In genomic region chr4:40587351-40587750, GRCh38 we compare ENCODE assay signal across 14 cellular contexts. TPM values are rescaled to one million over a fixed set of nuclear protein-coding genes. Genes with fewer than 3 reads are reported as not detected.
DNase-seq lines count a peak whose midpoint lies in the region; ATAC-seq, FAIRE-seq and TF ChIP-seq lines count a peak whose summit lies in the region.
"Had no signal": no experiment of that assay in that cellular context is flagged by ENCODE, and none has a peak within 500 bp of the region (broad histone marks: within the 10 kb centered on the region; RNA-seq: fewer than 3 reads in every experiment).

No MANE protein-coding gene starts in this region.

- H3F3A ChIP-seq in GM23248 (ENCODE audit: insufficient read depth) = peaks cover 19% of the 10 kb centered on the region; the same call in 1 of the 2 replicates

- intact Hi-C loops in activated T-helper 2 cell treated with anti-CD3 and anti-CD28 coated beads, Interferon-gamma antibody, Interleukin-2, Interleukin-4, amounts not matched to agents 10 μg/mL and 5 μg/mL and 100 μg/mL, durations not matched to agents 14 hours and 24 hours and 36 hours (cut with micrococcal nuclease) = no loop called here
- intact Hi-C loops in lower lobe of right lung (cut with DNase I) = no loop called here
- intact Hi-C loops in stomach (cut with DNase I; ENCODE audit: low total_unique reads) = no loop called here
- intact Hi-C loops in posterior vena cava (cut with DNase I) = no loop called here
- intact Hi-C loops in ascending aorta (cut with DNase I) = no loop called here
- intact Hi-C loops in pancreas (cut with DNase I) = no loop called here

- H3K27me3 Mint-ChIP-seq in activated T-helper 2 cell treated with anti-CD3 and anti-CD28 coated beads, Interferon-gamma antibody, Interleukin-2, Interleukin-4, amounts not matched to agents 10 μg/mL and 5 μg/mL and 100 μg/mL, durations not matched to agents 14 hours and 24 hours and 36 hours (ENCODE audit: low read depth) = peaks cover 1% of the 10 kb centered on the region
- H3K27me3 Mint-ChIP-seq: IgD-negative memory B cell had no signal

- H3K36me3 ChIP-seq in GM23248 (ENCODE audit: low read depth) (no peaks in the 10 kb centered on the region), lower lobe of right lung (no peaks in the 10 kb centered on the region), stomach (peaks cover 0 to 16% (median 0%) of the 10 kb centered on the region in 4 donors), ascending aorta (no peaks in the 10 kb centered on the region), pancreas (no peaks in the 10 kb centered on the region)
- H3K36me3 ChIP-seq: ovary had no signal

- no peaks in the 10 kb centered on the region for H3K9me2 ChIP-seq in GM23248 (ENCODE audit: insufficient read depth)

- H3K4me3 Mint-ChIP-seq in activated T-helper 2 cell treated with anti-CD3 and anti-CD28 coated beads, Interferon-gamma antibody, Interleukin-2, Interleukin-4, amounts not matched to agents 10 μg/mL and 5 μg/mL and 100 μg/mL, durations not matched to agents 14 hours and 24 hours and 36 hours (ENCODE audit: low read depth) = no peak overlapping the region
- H3K4me3 Mint-ChIP-seq: IgD-negative memory B cell had no signal

- H3K27me3 ChIP-seq in GM23248 (replicated peaks; ENCODE audit: insufficient read depth) (no peaks in the 10 kb centered on the region), lower lobe of right lung (ENCODE audit: low read depth) (no peaks in the 10 kb centered on the region), stomach (no peaks in the 10 kb centered on the region), ascending aorta (no peaks in the 10 kb centered on the region), pancreas (no peaks in the 10 kb centered on the region)
- H3K27me3 ChIP-seq: ovary had no signal

- FAIRE-seq in pancreas (lab: Jason Lieb, UNC) = no peak

- no peak overlapping the region for H3K9ac ChIP-seq in GM23248

- no peak overlapping the region for H2AFZ ChIP-seq in GM23248

- H3K4me1 Mint-ChIP-seq in activated T-helper 2 cell treated with anti-CD3 and anti-CD28 coated beads, Interferon-gamma antibody, Interleukin-2, Interleukin-4, amounts not matched to agents 10 μg/mL and 5 μg/mL and 100 μg/mL, durations not matched to agents 14 hours and 24 hours and 36 hours (ENCODE audit: low read depth) = peaks cover 44% of the 10 kb centered on the region

- H3K9me3 Mint-ChIP-seq in activated T-helper 2 cell treated with anti-CD3 and anti-CD28 coated beads, Interferon-gamma antibody, Interleukin-2, Interleukin-4, amounts not matched to agents 10 μg/mL and 5 μg/mL and 100 μg/mL, durations not matched to agents 14 hours and 24 hours and 36 hours = no peaks in the 10 kb centered on the region

- no peak for DNase-seq in GM23248
- DNase-seq in activated T-helper 2 cell treated with anti-CD3 and anti-CD28 coated beads, Interferon-gamma antibody, Interleukin-2, Interleukin-4, amounts not matched to agents 10 μg/mL and 5 μg/mL and 100 μg/mL, durations not matched to agents 14 hours and 24 hours and 36 hours (ENCODE audit: low spot score) = no peak
- DNase-seq in lower lobe of right lung = no peak
- no peak for DNase-seq in stomach
- no peak for DNase-seq in NCI-H2029 treated with DMSO at 0.1 percent for 48 hours (lab: John Stamatoyannopoulos, UW)
- no peak for DNase-seq in posterior vena cava (ENCODE audit: low spot score)
- no peak for DNase-seq in ascending aorta (ENCODE audit: low spot score in 2 of 2)
- no peak for DNase-seq in pancreas
- DNase-seq: activated CD4-positive, CD25-positive, alpha-beta regulatory T cell treated with anti-CD3 and anti-CD28 coated beads, Interleukin-2, amount 50 U/mL, for 72 hours; activated effector memory CD4-positive, alpha-beta T cell treated with anti-CD3 and anti-CD28 coated beads, Interleukin-2, amount 50 U/mL, for 16 hours; NCI-H1930; SHP77 had no signal

- H3K79me2 ChIP-seq in GM23248 (ENCODE audit: insufficient read depth) = no peaks in the 10 kb centered on the region

- ATAC-seq in lower lobe of right lung (peak in 1 of 2 donors; percentile 7), pancreas (no peak)

- no peak overlapping the region for H3K4me3 ChIP-seq in GM23248
- H3K4me3 ChIP-seq in lower lobe of right lung = no peak overlapping the region
- H3K4me3 ChIP-seq in stomach = no peak overlapping the region
- no peak overlapping the region for H3K4me3 ChIP-seq in ascending aorta
- no peak overlapping the region for H3K4me3 ChIP-seq in pancreas
- H3K4me3 ChIP-seq: ovary had no signal

- H3K36me3 Mint-ChIP-seq in activated T-helper 2 cell treated with anti-CD3 and anti-CD28 coated beads, Interferon-gamma antibody, Interleukin-2, Interleukin-4, amounts not matched to agents 10 μg/mL and 5 μg/mL and 100 μg/mL, durations not matched to agents 14 hours and 24 hours and 36 hours (ENCODE audit: low read depth) = peaks cover 32% of the 10 kb centered on the region

- no peak for TF ChIP-seq CTCF in lower lobe of right lung (IDR thresholded peaks at IDR 0.05)
- TF ChIP-seq CTCF in stomach (IDR thresholded peaks at IDR 0.05) = no peak
- TF ChIP-seq CTCF in ascending aorta (IDR thresholded peaks at IDR 0.05) = no peak
- no peak for TF ChIP-seq CTCF in pancreas (IDR thresholded peaks at IDR 0.05)

- in situ Hi-C loops in GM23248 (cut with MboI) = no loop called here

- peak overlapping the region; percentile 20 for H3K4me2 ChIP-seq in GM23248 (ENCODE audit: unreplicated experiment)

- peak overlapping the region; percentile 66 for H3K27ac ChIP-seq in GM23248
- H3K27ac ChIP-seq in lower lobe of right lung = peak overlapping the region; percentile 56
- peak overlapping the region in 4 of 5 donors; percentile 23 to 71 (median 44) for H3K27ac ChIP-seq in stomach
- H3K27ac ChIP-seq in ascending aorta = peak overlapping the region in 1 of 2 donors; percentile 20
- H3K27ac ChIP-seq in pancreas = no peak overlapping the region
- H3K27ac ChIP-seq: ovary had no signal

- no peak for TF ChIP-seq EP300 in stomach (IDR thresholded peaks at IDR 0.05)

- no peaks in the 10 kb centered on the region for H4K20me1 ChIP-seq in GM23248 (ENCODE audit: insufficient read depth)

- WGBS in GM23248 (ENCODE audit: low coverage in 1 of 2, low lambda C conversion rate in 2 of 2, missing lambda C conversion rate in 2 of 2), 2 experiments = 93 to 97% methylated on average over 2 of the region's 2 CpGs
- 80 to 92% (median 88%) methylated on average over 2 of the region's 2 CpGs for WGBS in stomach, 5 donors
- whole genome bisulfite sequencing in pancreas, 2 donors = 96 to 97% methylated on average over 2 of the region's 2 CpGs

- TF ChIP-seq POLR2A in stomach (IDR thresholded peaks at IDR 0.05) = no peak

- no peaks in the 10 kb centered on the region for H3K9me3 ChIP-seq in GM23248 (ENCODE audit: low read depth)
- H3K9me3 ChIP-seq in lower lobe of right lung = no peaks in the 10 kb centered on the region
- H3K9me3 ChIP-seq in stomach = no peaks in the 10 kb centered on the region
- no peaks in the 10 kb centered on the region for H3K9me3 ChIP-seq in ascending aorta
- no peaks in the 10 kb centered on the region for H3K9me3 ChIP-seq in pancreas
- H3K9me3 ChIP-seq: ovary had no signal

- H3K4me1 ChIP-seq in GM23248 (ENCODE audit: insufficient read depth) (peaks cover 26% of the 10 kb centered on the region), lower lobe of right lung (peaks cover 35% of the 10 kb centered on the region), stomach (peaks cover 5 to 39% (median 12%) of the 10 kb centered on the region in 4 donors), ascending aorta (no peaks in the 10 kb centered on the region), pancreas (peaks cover 0 to 4% (median 0%) of the 10 kb centered on the region in 3 donors)

- peak overlapping the region; percentile 33 for H3K27ac Mint-ChIP-seq in activated T-helper 2 cell treated with anti-CD3 and anti-CD28 coated beads, Interferon-gamma antibody, Interleukin-2, Interleukin-4, amounts not matched to agents 10 μg/mL and 5 μg/mL and 100 μg/mL, durations not matched to agents 14 hours and 24 hours and 36 hours
- H3K27ac Mint-ChIP-seq: IgD-negative memory B cell had no signal

RNA-seq across cellular contexts. Expression of gene RBM47, which starts 42.3 kb away (rescaled TPM):
- total RNA-seq in GM23248 (2014; rRNA removed; shearing (Covaris generic)) = 1.3 and 2.0 TPM in 2 replicates
- 0.70 and 0.94 TPM in 2 replicates for polyA plus RNA-seq in GM23248 (2016; fragmentation: Nextera tagmentation; extraction: Ambion mirVana)
- total RNA-seq in activated T-helper 2 cell treated with anti-CD3 and anti-CD28 coated beads, Interferon-gamma antibody, Interleukin-2, Interleukin-4, amounts not matched to agents 10 μg/mL and 5 μg/mL and 100 μg/mL, durations not matched to agents 14 hours and 24 hours and 36 hours = 32.9 and 34.8 TPM in 2 replicates
- 108 TPM for total RNA-seq in lower lobe of right lung
- total RNA-seq in stomach = 100 to 1,000 TPM; 124 to 448 (median 207) TPM
- 10 to 100 TPM; 18.5 to 66.9 (median 34.5) TPM for polyA plus RNA-seq in stomach
- total RNA-seq in posterior vena cava = 10 to 100 TPM; 12.5 to 22.6 TPM
- 7.1 TPM for total RNA-seq in ascending aorta
- total RNA-seq in pancreas = 10 to 100 TPM; 25.7 to 59.6 (median 41.6) TPM
- 10 to 100 TPM; 12.3 to 18.0 TPM for polyA plus RNA-seq in pancreas

Comparison
In these comparisons a context has a peak if more than half of its experiments do, and no peak if none do; other contexts are left out.
1. H3K27ac ChIP-seq: peak in GM23248 (single experiment), lower lobe of right lung (single experiment) and stomach (4 of 5); none in pancreas (0 of 4).